Comparison of ENCODE assay signal across 1 cellular context in genomic region chr15:57950381-57950946, GRCh38.
TF ChIP-seq lines count a peak whose summit lies in the region.

No MANE protein-coding gene starts in this region.

TF ChIP-seq in HEK293, 187 proteins besides CTCF, POLR2A, EP300 and RAD21 (continued from another document):
- no peak for TF ChIP-seq ATF2 (tag by site-specific recombination; IDR thresholded peaks at IDR 0.05; ENCODE audit: low read depth)
- TF ChIP-seq ZSCAN23 (tag by site-specific recombination; IDR thresholded peaks at IDR 0.05), result no peak
- 0 out of 2 replicates have a peak, but pooled peaks have one; percentile 24 for TF ChIP-seq ZFHX2 (tag by site-specific recombination; conservative IDR thresholded peaks at IDR 0.05)
- no peak for TF ChIP-seq OSR2 (tag by site-specific recombination; IDR thresholded peaks at IDR 0.05)
- no peak for TF ChIP-seq ZNF701 (tag by site-specific recombination; IDR thresholded peaks at IDR 0.05)
- no peak for TF ChIP-seq ZNF121 (tag by site-specific recombination; IDR thresholded peaks at IDR 0.05)
- peak; percentile 73 for TF ChIP-seq ZNF366 (tag by site-specific recombination; conservative IDR thresholded peaks at IDR 0.05)
- no peak for TF ChIP-seq INSM2 (tag by site-specific recombination; IDR thresholded peaks at IDR 0.05)
- TF ChIP-seq ZNF777 (tag by site-specific recombination; IDR thresholded peaks at IDR 0.05; ENCODE audit: borderline replicate concordance), result no peak
- TF ChIP-seq SP7 (tag by site-specific recombination; IDR thresholded peaks at IDR 0.05), result 0 out of 2 replicates have a peak, but pooled peaks have one; percentile 26
- TF ChIP-seq ZNF544 (tag by site-specific recombination; IDR thresholded peaks at IDR 0.05), result no peak
- TF ChIP-seq ZNF423 (tag by site-specific recombination; IDR thresholded peaks at IDR 0.05), result no peak
- 0 out of 2 replicates have a peak, but pooled peaks have one; percentile 10 for TF ChIP-seq YY2 (tag by site-specific recombination; IDR thresholded peaks at IDR 0.05)
- peak; percentile 38; the same call in 1 of the 2 replicates for TF ChIP-seq IKZF3 (tag by site-specific recombination; IDR thresholded peaks at IDR 0.05)
- no peak for TF ChIP-seq TCF7L2 (IDR thresholded peaks at IDR 0.05; ENCODE audit: borderline replicate concordance, low read depth, low read length)
- no peak for TF ChIP-seq ZNF513 (tag by site-specific recombination; IDR thresholded peaks at IDR 0.05)
- no peak for TF ChIP-seq ZXDB (tag by site-specific recombination; IDR thresholded peaks at IDR 0.05)
- TF ChIP-seq ZBTB17 (tag by site-specific recombination; IDR thresholded peaks at IDR 0.05), result peak; percentile 31; the same call in 1 of the 2 replicates
- TF ChIP-seq ZNF350 (tag by site-specific recombination; IDR thresholded peaks at IDR 0.05), result no peak
- no peak for TF ChIP-seq ZNF660 (tag by site-specific recombination; IDR thresholded peaks at IDR 0.05)
- TF ChIP-seq ZNF174 (tag by site-specific recombination; IDR thresholded peaks at IDR 0.05), result no peak
- TF ChIP-seq YY1 (tag by site-specific recombination; IDR thresholded peaks at IDR 0.05), result no peak
- TF ChIP-seq ZBTB8A (tag by site-specific recombination; IDR thresholded peaks at IDR 0.05), result no peak
- TF ChIP-seq ZNF707 (tag by site-specific recombination; IDR thresholded peaks at IDR 0.05), result no peak
- peak; percentile 18; the same call in 1 of the 2 replicates for TF ChIP-seq ZBTB20 (tag by site-specific recombination; IDR thresholded peaks at IDR 0.05)
- no peak for TF ChIP-seq ZNF488 (tag by site-specific recombination; IDR thresholded peaks at IDR 0.05)
- no peak for TF ChIP-seq ZNF140 (tag by site-specific recombination; IDR thresholded peaks at IDR 0.05)
